ENCODE assay signal across 1 cellular context in genomic region chr13:97935071-97935470, GRCh38.
TF ChIP-seq lines count a peak whose summit lies in the region.

No MANE protein-coding gene starts in this region.

TF ChIP-seq in H1, 55 proteins besides CTCF, POLR2A, EP300 and RAD21:
- no peak for TF ChIP-seq RFX5 (IDR thresholded peaks at IDR 0.05; ENCODE audit: borderline replicate concordance, low read depth, low read length)
- no peak for TF ChIP-seq RBBP5 (IDR thresholded peaks at IDR 0.05; ENCODE audit: borderline replicate concordance, low read depth, low read length)
- no peak for TF ChIP-seq CTBP2 (IDR thresholded peaks at IDR 0.05; ENCODE audit: borderline replicate concordance, insufficient read depth, insufficient read length, low read length)
- no peak for TF ChIP-seq SAP30 (IDR thresholded peaks at IDR 0.05; ENCODE audit: insufficient read depth, insufficient replicate concordance, low read length)
- no peak for TF ChIP-seq SP4 (IDR thresholded peaks at IDR 0.05; ENCODE audit: low read length)
- TF ChIP-seq EGR1 (IDR thresholded peaks at IDR 0.05; ENCODE audit: borderline replicate concordance, low read depth, low read length) = no peak
- TF ChIP-seq CBX5 (IDR thresholded peaks at IDR 0.05; ENCODE audit: low read depth, low read length) = no peak
- TF ChIP-seq POLR2AphosphoS5 (IDR thresholded peaks at IDR 0.05; ENCODE audit: low read depth, low read length) = no peak
- no peak for TF ChIP-seq KDM4A (IDR thresholded peaks at IDR 0.05; ENCODE audit: low read depth, low read length, severe bottlenecking)
- TF ChIP-seq RXRA (IDR thresholded peaks at IDR 0.05; ENCODE audit: insufficient read depth, low read depth, low read length) = no peak
- no peak for TF ChIP-seq TBP (IDR thresholded peaks at IDR 0.05; ENCODE audit: low read depth, low read length)
- TF ChIP-seq KDM5A (IDR thresholded peaks at IDR 0.05; ENCODE audit: low read length) = no peak
- TF ChIP-seq ZNF274 (IDR thresholded peaks at IDR 0.05; ENCODE audit: borderline replicate concordance, extremely low read depth, low read length) = no peak
- no peak for TF ChIP-seq CHD1 (IDR thresholded peaks at IDR 0.05; ENCODE audit: low read depth, low read length)
- TF ChIP-seq USF2 (IDR thresholded peaks at IDR 0.05; ENCODE audit: low read length) = no peak
- no peak for TF ChIP-seq SIX5 (IDR thresholded peaks at IDR 0.05; ENCODE audit: low read depth, low read length)
- no peak for TF ChIP-seq ATF3 (IDR thresholded peaks at IDR 0.05; ENCODE audit: insufficient read depth, low read depth, low read length)
- TF ChIP-seq CHD7 (IDR thresholded peaks at IDR 0.05; ENCODE audit: insufficient replicate concordance, low read length) = no peak
